ENCODE assay signal across 11 cellular contexts in genomic region chr17:8243827-8244226, GRCh38. TPM values are rescaled to one million over a fixed set of nuclear protein-coding genes. Genes with fewer than 3 reads are reported as not detected.
DNase-seq lines count a peak whose midpoint lies in the region; ATAC-seq and TF ChIP-seq lines count a peak whose summit lies in the region.
"Had no signal": no experiment of that assay in that cellular context is flagged by ENCODE, and none has a peak within 500 bp of the region (broad histone marks: within the 10 kb centered on the region; RNA-seq: fewer than 3 reads in every experiment).

No MANE protein-coding gene starts in this region.

- peaks cover 37% of the 10 kb centered on the region for H3K4me1 Mint-ChIP-seq in stimulated activated naive CD8-positive, alpha-beta T cell treated with anti-CD3 and anti-CD28 coated beads, Interleukin-15, amount 100 ng/mL, for 72 hours
- peaks cover 40% of the 10 kb centered on the region for H3K4me1 Mint-ChIP-seq in activated T-cell treated with anti-CD3 and anti-CD28 coated beads, Interleukin-2, amount 50 U/mL, for 72 hours (ENCODE audit: low read depth)

- H3K27ac ChIP-seq in tibial nerve = no peak overlapping the region
- H3K27ac ChIP-seq: gastrocnemius medialis had no signal

- ATAC-seq in stimulated activated naive CD8-positive, alpha-beta T cell treated with anti-CD3 and anti-CD28 coated beads, Interleukin-15, Interleukin-2, amounts not matched to agents 100 U/mL and 50 U/mL, for 24 hours = no peak
- ATAC-seq in stimulated activated naive CD8-positive, alpha-beta T cell treated with anti-CD3 and anti-CD28 coated beads, Interleukin-15, amount 100 ng/mL, for 72 hours = no peak
- no peak for ATAC-seq in activated T-cell treated with anti-CD3 and anti-CD28 coated beads, Interleukin-2, amount 50 U/mL, for 72 hours (replicated peaks in 1 of 2)
- ATAC-seq: gastrocnemius medialis had no signal

- TF ChIP-seq POLR2A in tibial nerve (IDR thresholded peaks at IDR 0.05) = no peak

- no peaks in the 10 kb centered on the region for H3K27me3 Mint-ChIP-seq in stimulated activated naive CD8-positive, alpha-beta T cell treated with anti-CD3 and anti-CD28 coated beads, Interleukin-15, amount 100 ng/mL, for 72 hours
- no peaks in the 10 kb centered on the region for H3K27me3 Mint-ChIP-seq in activated T-cell treated with anti-CD3 and anti-CD28 coated beads, Interleukin-2, amount 50 U/mL, for 72 hours (ENCODE audit: low read depth)

- peaks cover 11 to 22% of the 10 kb centered on the region in 2 donors for H3K36me3 Mint-ChIP-seq in activated T-cell treated with anti-CD3 and anti-CD28 coated beads, Interleukin-2, amount 50 U/mL, for 72 hours (ENCODE audit: insufficient read depth in 2 of 2)

- peak; percentile 26 for DNase-seq in stimulated activated naive CD8-positive, alpha-beta T cell treated with anti-CD3 and anti-CD28 coated beads, Interleukin-15, Interleukin-2, amounts not matched to agents 100 U/mL and 50 U/mL, for 24 hours
- DNase-seq in stimulated activated naive CD8-positive, alpha-beta T cell treated with anti-CD3 and anti-CD28 coated beads, Interleukin-15, amount 100 ng/mL, for 72 hours = no peak
- no peak for DNase-seq in activated T-cell treated with anti-CD3 and anti-CD28 coated beads, Interleukin-2, amount 50 U/mL, for 72 hours
- DNase-seq in SK-N-DZ (ENCODE audit: low spot score) (no peak), NOMO-1 treated with dmso at 0.1 percent for 144 hours (lab: John Stamatoyannopoulos, UW; ENCODE audit: unreplicated experiment) (no peak), tibial nerve (ENCODE audit: low spot score in 2 of 2) (no peak)
- DNase-seq: DMS79 treated with DMSO at 0.1 percent for 48 hours; gastrocnemius medialis; KBM-7; NCI-H187 treated with DMSO at 0.1 percent for 48 hours; stimulated activated CD4-positive, alpha-beta T cell treated with anti-CD3 and anti-CD28 coated beads, Interleukin-4, amount 100 ng/mL, for 1 hour had no signal

- H3K4me1 ChIP-seq in tibial nerve = peaks cover 0 to 10% (median 2%) of the 10 kb centered on the region in 4 donors

- no peak overlapping the region for H3K4me3 ChIP-seq in tibial nerve
- H3K4me3 ChIP-seq: gastrocnemius medialis had no signal

- no peaks in the 10 kb centered on the region for H3K9me3 Mint-ChIP-seq in stimulated activated naive CD8-positive, alpha-beta T cell treated with anti-CD3 and anti-CD28 coated beads, Interleukin-15, amount 100 ng/mL, for 72 hours
- H3K9me3 Mint-ChIP-seq in activated T-cell treated with anti-CD3 and anti-CD28 coated beads, Interleukin-2, amount 50 U/mL, for 72 hours = no peaks in the 10 kb centered on the region

- H3K27me3 ChIP-seq in tibial nerve = no peaks in the 10 kb centered on the region
- H3K27me3 ChIP-seq: gastrocnemius medialis had no signal

- TF ChIP-seq EP300 in tibial nerve (IDR thresholded peaks at IDR 0.05) = no peak

- TF ChIP-seq CTCF in tibial nerve (IDR thresholded peaks at IDR 0.05) = no peak

- no peaks in the 10 kb centered on the region for H3K9me3 ChIP-seq in tibial nerve
- H3K9me3 ChIP-seq: gastrocnemius medialis had no signal

- peaks cover 0 to 48% (median 0%) of the 10 kb centered on the region in 3 donors for H3K36me3 ChIP-seq in tibial nerve

- 93 to 96% methylated on average over 5 of the region's 5 CpGs for WGBS in tibial nerve, 2 donors

- H3K27ac Mint-ChIP-seq in stimulated activated naive CD8-positive, alpha-beta T cell treated with anti-CD3 and anti-CD28 coated beads, Interleukin-15, amount 100 ng/mL, for 72 hours = no peak overlapping the region
- peak overlapping the region; percentile 86 for H3K27ac Mint-ChIP-seq in activated T-cell treated with anti-CD3 and anti-CD28 coated beads, Interleukin-2, amount 50 U/mL, for 72 hours

- no peak overlapping the region for H3K4me3 Mint-ChIP-seq in stimulated activated naive CD8-positive, alpha-beta T cell treated with anti-CD3 and anti-CD28 coated beads, Interleukin-15, amount 100 ng/mL, for 72 hours
- peak overlapping the region in 1 of 2 donors; percentile 21 for H3K4me3 Mint-ChIP-seq in activated T-cell treated with anti-CD3 and anti-CD28 coated beads, Interleukin-2, amount 50 U/mL, for 72 hours

RNA-seq across cellular contexts. Expression of gene CTC1, which starts 4.0 kb away (rescaled TPM):
- 10 to 100 TPM; 48.2 to 62.9 TPM for total RNA-seq in activated T-cell treated with anti-CD3 and anti-CD28 coated beads, Interleukin-2, amount 50 U/mL, for 72 hours
- polyA plus RNA-seq in SK-N-DZ (2014; cell fraction: cytosol; rRNA removed) = 5.4 and 7.0 TPM in 2 replicates
- 40.0 and 68.4 TPM in 2 replicates for polyA plus RNA-seq in SK-N-DZ (2014; cell fraction: nucleus; rRNA removed)
- total RNA-seq in tibial nerve = 10 to 100 TPM; 22.3 to 30.1 (median 25.3) TPM

RNA-seq across cellular contexts. Expression of gene PFAS, which starts 5.3 kb away (rescaled TPM):
- 10 to 100 TPM; 59.9 to 72.2 TPM for total RNA-seq in activated T-cell treated with anti-CD3 and anti-CD28 coated beads, Interleukin-2, amount 50 U/mL, for 72 hours
- 102 and 111 TPM in 2 replicates for polyA plus RNA-seq in SK-N-DZ (2014; cell fraction: cytosol; rRNA removed)
- 190 and 219 TPM in 2 replicates for polyA plus RNA-seq in SK-N-DZ (2014; cell fraction: nucleus; rRNA removed)
- 10 to 100 TPM; 19.2 to 39.9 (median 29.5) TPM for total RNA-seq in tibial nerve

RNA-seq across cellular contexts. Expression of gene AURKB, which starts 33.5 kb away (rescaled TPM):
- total RNA-seq in activated T-cell treated with anti-CD3 and anti-CD28 coated beads, Interleukin-2, amount 50 U/mL, for 72 hours = 100 to 1,000 TPM; 146 to 167 TPM
- 408 and 427 TPM in 2 replicates for polyA plus RNA-seq in SK-N-DZ (2014; cell fraction: cytosol; rRNA removed)
- polyA plus RNA-seq in SK-N-DZ (2014; cell fraction: nucleus; rRNA removed) = 463 and 597 TPM in 2 replicates
- 10 to 100 TPM; 31.2 to 78.1 (median 39.6) TPM for total RNA-seq in tibial nerve

RNA-seq across cellular contexts. Expression of gene RANGRF, which starts 44.6 kb away (rescaled TPM):
- total RNA-seq in activated T-cell treated with anti-CD3 and anti-CD28 coated beads, Interleukin-2, amount 50 U/mL, for 72 hours = 10 to 100 TPM; 59.2 to 73.8 TPM
- 26.8 and 33.0 TPM in 2 replicates for polyA plus RNA-seq in SK-N-DZ (2014; cell fraction: cytosol; rRNA removed)
- 51.2 and 54.4 TPM in 2 replicates for polyA plus RNA-seq in SK-N-DZ (2014; cell fraction: nucleus; rRNA removed)
- total RNA-seq in tibial nerve = 10 to 100 TPM; 23.0 to 35.4 (median 25.1) TPM

RNA-seq across cellular contexts. Expression of gene SLC25A35, which starts 51.4 kb away (rescaled TPM):
- total RNA-seq in activated T-cell treated with anti-CD3 and anti-CD28 coated beads, Interleukin-2, amount 50 U/mL, for 72 hours = 1 to 10 TPM; 5.3 to 6.1 TPM
- polyA plus RNA-seq in SK-N-DZ (2014; cell fraction: cytosol; rRNA removed) = 3.2 and 3.8 TPM in 2 replicates
- polyA plus RNA-seq in SK-N-DZ (2014; cell fraction: nucleus; rRNA removed) = 5.0 and 15.4 TPM in 2 replicates
- 1 to 10 TPM; 2.5 to 7.0 (median 6.1) TPM for total RNA-seq in tibial nerve
